Comparison of ENCODE assay signal across 16 cellular contexts in the genomic region with DNA sequence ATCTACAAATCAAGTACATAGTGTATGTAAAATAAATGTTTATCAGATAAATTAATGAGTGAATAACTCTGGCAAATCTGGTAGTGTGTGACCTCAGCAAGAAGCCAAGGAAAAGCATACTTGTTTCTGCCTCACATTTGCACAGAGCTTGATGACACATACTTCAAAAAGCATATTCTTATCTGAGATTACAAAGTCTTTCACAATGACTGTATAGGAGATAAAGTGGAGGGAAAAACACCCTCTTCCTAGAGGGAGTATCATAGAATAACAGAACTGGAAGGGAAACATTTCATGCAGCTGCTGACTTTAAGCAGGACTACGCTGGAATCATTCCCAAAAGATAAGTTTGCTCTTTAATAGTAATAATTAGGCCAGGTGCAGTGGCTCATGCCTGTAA. TPM values are rescaled to one million over a fixed set of nuclear protein-coding genes. Genes with fewer than 3 reads are reported as not detected.
DNase-seq lines count a peak whose midpoint lies in the region; ATAC-seq and TF ChIP-seq lines count a peak whose summit lies in the region.
"Had no signal": no experiment of that assay in that cellular context is flagged by ENCODE, and none has a peak within 500 bp of the region (broad histone marks: within the 10 kb centered on the region; RNA-seq: fewer than 3 reads in every experiment).

No MANE protein-coding gene starts in this region.

- H3K27ac Mint-ChIP-seq in GM23338, result no peak overlapping the region
- H3K27ac Mint-ChIP-seq: progenitor cell of endocrine pancreas had no signal

- H4K20me1 ChIP-seq in GM23338 (replicated peaks; ENCODE audit: insufficient read depth), result no peaks in the 10 kb centered on the region
- H4K20me1 ChIP-seq: BLaER1 treated with 17β-estradiol and CSF1 and Interleukin-3, amounts not matched to agents 10 nM and 100 nM had no signal

- no peaks in the 10 kb centered on the region for H3K9me2 ChIP-seq in GM23338 (ENCODE audit: insufficient read depth)

- H3K4me3 ChIP-seq in adrenal gland (no peak overlapping the region), right cardiac atrium (ENCODE audit: low read length) (no peak overlapping the region), GM23338 (no peak overlapping the region)
- H3K4me3 ChIP-seq: BLaER1 treated with 17β-estradiol and CSF1 and Interleukin-3, amounts not matched to agents 10 nM and 100 nM had no signal

- no peak for TF ChIP-seq CTCF in adrenal gland (IDR thresholded peaks at IDR 0.05)
- no peak for TF ChIP-seq CTCF in GM23338 (conservative IDR thresholded peaks at IDR 0.05; ENCODE audit: low read depth in 2 of 2)

- H3F3A ChIP-seq in GM23338 (replicated peaks; ENCODE audit: low read depth), result no peaks in the 10 kb centered on the region

- no peak overlapping the region for H2AFZ ChIP-seq in GM23338

- H3K36me3 ChIP-seq in adrenal gland (replicated peaks in 1 of 2) (no peaks in the 10 kb centered on the region), GM23338 (ENCODE audit: insufficient read depth) (no peaks in the 10 kb centered on the region)
- H3K36me3 ChIP-seq: BLaER1 treated with 17β-estradiol and CSF1 and Interleukin-3, amounts not matched to agents 10 nM and 100 nM; WERI-Rb-1 had no signal

- H3K9me3 ChIP-seq in adrenal gland (replicated peaks in 1 of 3), result no peaks in the 10 kb centered on the region
- no peaks in the 10 kb centered on the region for H3K9me3 ChIP-seq in right cardiac atrium (ENCODE audit: control insufficient read depth, low read length)
- H3K9me3 ChIP-seq: BLaER1 treated with 17β-estradiol and CSF1 and Interleukin-3, amounts not matched to agents 10 nM and 100 nM had no signal

- H3K4me1 ChIP-seq in adrenal gland (replicated peaks in 1 of 2) (peaks cover 0 to 7% of the 10 kb centered on the region in 2 donors), right cardiac atrium (ENCODE audit: control insufficient read depth, insufficient read depth, low read length) (no peaks in the 10 kb centered on the region), GM23338 (ENCODE audit: insufficient read depth) (no peaks in the 10 kb centered on the region)

- ATAC-seq in right cardiac atrium, result peak; percentile 87 to 97
- no peak for ATAC-seq in GM23338
- no peak for ATAC-seq in GM21447 (IDR thresholded peaks at IDR 0.05; ENCODE audit: unreplicated experiment)

- H3K27me3 ChIP-seq in adrenal gland (no peaks in the 10 kb centered on the region), right cardiac atrium (ENCODE audit: control insufficient read depth, insufficient read depth) (no peaks in the 10 kb centered on the region), GM23338 (ENCODE audit: insufficient read depth) (no peaks in the 10 kb centered on the region)
- H3K27me3 ChIP-seq: BLaER1 treated with 17β-estradiol and CSF1 and Interleukin-3, amounts not matched to agents 10 nM and 100 nM had no signal

- TF ChIP-seq POLR2A in adrenal gland (IDR thresholded peaks at IDR 0.05), result no peak

- H3K27ac ChIP-seq in adrenal gland (peak overlapping the region in 1 of 5 donors; percentile 11), right cardiac atrium (ENCODE audit: low read length) (no peak overlapping the region), GM23338 (ENCODE audit: low read depth) (no peak overlapping the region)
- H3K27ac ChIP-seq: BLaER1 treated with 17β-estradiol and CSF1 and Interleukin-3, amounts not matched to agents 10 nM and 100 nM; WERI-Rb-1 had no signal

- H3K4me2 ChIP-seq in GM23338, result no peak overlapping the region

- DNase-seq in A172 (ENCODE audit: low spot score) (peak; percentile 89), HCEC 1CT (peak; percentile 42), adrenal gland (peak in 4 of 7 donors; percentile 35 to 61 (median 50)), right cardiac atrium (no peak), GM23338 (ENCODE audit: low spot score) (no peak), NCI-H2029 (lab: John Stamatoyannopoulos, UW) (no peak)
- DNase-seq in activated CD4-positive, alpha-beta T cell treated with anti-CD3 and anti-CD28 coated beads, Interleukin-2, amount 50 U/mL, for 48 hours, result no peak
- DNase-seq: activated T-cell treated with anti-CD3 and anti-CD28 coated beads for 4 hours, NCI-H2171, SHP77, WERI-Rb-1 had no signal

- no peaks in the 10 kb centered on the region for H3K9me3 Mint-ChIP-seq in GM23338
- H3K9me3 Mint-ChIP-seq: central memory CD8-positive, alpha-beta T cell; memory B cell had no signal

- intact Hi-C loops in adrenal gland (cut with DNase I), result no loop called here
- intact Hi-C loops in right cardiac atrium (cut with DNase I), result no loop called here

- no peak overlapping the region for H3K4me3 Mint-ChIP-seq in GM23338
- H3K4me3 Mint-ChIP-seq: central memory CD8-positive, alpha-beta T cell; memory B cell had no signal

- H3K27me3 Mint-ChIP-seq in GM23338 (ENCODE audit: insufficient read depth, low read depth, poor library complexity), result no peaks in the 10 kb centered on the region
- H3K27me3 Mint-ChIP-seq: memory B cell, progenitor cell of endocrine pancreas had no signal

- no peaks in the 10 kb centered on the region for H3K4me1 Mint-ChIP-seq in GM23338
- H3K4me1 Mint-ChIP-seq: central memory CD8-positive, alpha-beta T cell had no signal

- H3K36me3 Mint-ChIP-seq in GM23338 (ENCODE audit: low read depth), result no peaks in the 10 kb centered on the region
- H3K36me3 Mint-ChIP-seq: memory B cell had no signal

- H3K79me2 ChIP-seq in GM23338 (replicated peaks; ENCODE audit: insufficient read depth), result no peaks in the 10 kb centered on the region

- WGBS in adrenal gland, 4 donors, result 7 to 42% (median 28%) methylated on average over 1 of the region's 1 CpG
- 43% methylated on average over 1 of the region's 1 CpG for WGBS in right cardiac atrium

TF ChIP-seq in GM23338, 12 proteins besides CTCF, POLR2A, EP300 and RAD21 (continues in another document):
- TF ChIP-seq CREB1 (CRISPR knock-in tag; IDR thresholded peaks at IDR 0.05; ENCODE audit: low read depth), result no peak
- TF ChIP-seq ZNF331 (CRISPR knock-in tag; IDR thresholded peaks at IDR 0.05; ENCODE audit: low read depth), result no peak
- TF ChIP-seq ZNF114 (CRISPR knock-in tag; IDR thresholded peaks at IDR 0.05), result no peak

RNA-seq across cellular contexts. Expression of a gene that starts 28.1 kb away (rescaled TPM):
- 7.0 and 7.9 TPM in 2 replicates for total RNA-seq in A172 (2014; rRNA removed; shearing (Covaris generic))
- total RNA-seq in adrenal gland (100 to 1,000 TPM in 2 of 8 donors, 10 to 100 TPM in 6; 36.2 to 165 (median 65.8) TPM), right cardiac atrium (10 to 100 TPM; 14.1 to 16.2 (median 14.7) TPM)
- polyA plus RNA-seq in adrenal gland (10 to 100 TPM; 48.3 to 61.4 (median 51.2) TPM), right cardiac atrium (9.3 TPM), GM23338 (2016; fragmentation: Nextera tagmentation; extraction: Ambion mirVana) (12.2 and 13.0 TPM in 2 replicates)
- total RNA-seq in GM23338 (2014; rRNA removed; shearing (Covaris generic)), result 18.4 and 20.0 TPM in 2 replicates

RNA-seq across cellular contexts. Expression of a gene that starts 44.1 kb away (rescaled TPM):
- total RNA-seq in A172 (2014; rRNA removed; shearing (Covaris generic)), result 17.5 and 18.3 TPM in 2 replicates
- total RNA-seq in adrenal gland (100 to 1,000 TPM in 1 of 8 donors, 10 to 100 TPM in 7; 50.6 to 101 (median 90.1) TPM), right cardiac atrium (100 to 1,000 TPM in 3 of 4 donors, 10 to 100 TPM in 1; 95.3 to 120 (median 107) TPM)
- polyA plus RNA-seq in adrenal gland (10 to 100 TPM; 30.6 to 80.1 (median 47.9) TPM), right cardiac atrium (30.2 TPM), GM23338 (2016; fragmentation: Nextera tagmentation; extraction: Ambion mirVana) (76.2 and 76.7 TPM in 2 replicates)
- total RNA-seq in GM23338 (2014; rRNA removed; shearing (Covaris generic)), result 65.9 and 91.7 TPM in 2 replicates

Comparison
In these comparisons a context has a peak if more than half of its experiments do, and no peak if none do; other contexts are left out.
1. DNase-seq: peak in A172 (single experiment), HCEC 1CT (single experiment) and adrenal gland (4 of 7); none in right cardiac atrium (0 of 3), GM23338 (single experiment), activated CD4-positive, alpha-beta T cell treated with anti-CD3 and anti-CD28 coated beads, Interleukin-2, amount 50 U/mL, for 48 hours (0 of 2) and NCI-H2029 (single experiment).
2. ATAC-seq: peak in right cardiac atrium (2 of 2); none in GM23338 (single experiment) and GM21447 (single experiment).